1 cellular context compared by ENCODE assay signal in genomic region chr2:70828115-70828514, GRCh38.
TF ChIP-seq lines count a peak whose summit lies in the region.

No MANE protein-coding gene starts in this region.

TF ChIP-seq in HEK293, 187 proteins besides CTCF, POLR2A, EP300 and RAD21 (continued from another document):
- TF ChIP-seq PATZ1 (tag by site-specific recombination; IDR thresholded peaks at IDR 0.05) = no peak
- no peak for TF ChIP-seq ZNF23 (tag by site-specific recombination; IDR thresholded peaks at IDR 0.05; ENCODE audit: borderline replicate concordance)
- TF ChIP-seq ZNF366 (tag by site-specific recombination; conservative IDR thresholded peaks at IDR 0.05) = no peak
